8 cellular contexts compared by ENCODE assay signal in the genomic region with DNA sequence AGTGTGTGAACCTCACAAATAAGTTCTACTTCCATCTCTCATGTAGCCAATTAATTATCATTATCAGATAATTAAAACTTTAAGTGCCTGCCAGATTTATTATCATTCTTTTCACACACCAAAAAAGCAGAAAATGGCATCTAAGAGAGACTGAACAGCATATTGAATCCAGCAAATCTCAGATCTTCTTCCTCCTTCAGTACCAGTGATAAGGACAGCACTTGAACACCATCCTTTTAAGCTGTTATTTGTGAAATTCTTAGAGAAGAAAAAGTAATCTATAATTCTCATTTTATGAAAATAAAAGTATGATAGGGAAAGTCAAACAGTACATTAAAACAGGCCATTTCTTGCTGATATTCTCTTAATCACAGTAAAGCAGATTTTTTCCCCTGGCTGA.
"Had no signal": no experiment of that assay in that cellular context is flagged by ENCODE, and none has a peak within 500 bp of the region (broad histone marks: within the 10 kb centered on the region; RNA-seq: fewer than 3 reads in every experiment).

No MANE protein-coding gene starts in this region.

- H3K9me3 ChIP-seq: HAP-1 had no signal

- H3K27ac ChIP-seq: HL-60 had no signal

- H3K4me1 ChIP-seq: HAP-1 had no signal

- H3K4me3 ChIP-seq: HAP-1, K562 had no signal

- DNase-seq: GOT3, H7, HFFc6 had no signal

- H3K4me3 Mint-ChIP-seq: HFFc6, IgD-negative memory B cell had no signal

- H3K27me3 Mint-ChIP-seq: IgD-negative memory B cell had no signal

- ATAC-seq: HepG2, K562 had no signal

- H3K9me3 Mint-ChIP-seq: HFFc6 had no signal

- H3K27ac Mint-ChIP-seq: HFFc6, IgD-negative memory B cell had no signal

- H3K36me3 ChIP-seq: HAP-1 had no signal
